In the genomic region with DNA sequence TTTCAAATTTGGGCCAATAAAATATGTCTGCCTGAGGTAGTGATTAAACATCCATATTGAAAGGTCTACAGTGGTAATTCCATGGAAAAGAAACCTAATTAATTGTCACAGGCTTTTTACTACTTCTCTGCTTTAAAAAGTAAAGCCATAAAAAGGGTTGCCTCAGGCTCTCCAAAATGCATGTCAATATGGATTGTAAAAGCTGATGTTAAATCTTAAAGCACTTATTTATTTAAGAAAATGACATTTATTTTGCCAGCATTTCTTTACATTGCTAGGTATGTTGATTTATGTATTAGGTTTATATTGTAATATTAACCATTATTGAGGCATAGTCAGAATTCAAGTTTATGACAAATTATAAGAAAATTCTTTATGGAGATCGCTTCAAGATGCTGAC, we compare ENCODE assay signal across 22 cellular contexts.
A peak's percentile ranks its signal among the peaks of the same experiment; 100 is the strongest.
DNase-seq lines count a peak whose midpoint lies in the region; ATAC-seq and TF ChIP-seq lines count a peak whose summit lies in the region.
"Had no signal": no experiment of that assay in that cellular context is flagged by ENCODE, and none has a peak within 500 bp of the region (broad histone marks: within the 10 kb centered on the region; RNA-seq: fewer than 3 reads in every experiment).

No MANE protein-coding gene starts in this region.

- H3K4me1 ChIP-seq in PC-3 (ENCODE audit: insufficient read depth, low read length) = no peaks in the 10 kb centered on the region
- H3K4me1 ChIP-seq: BE2C, BLaER1 had no signal

- H3K9ac ChIP-seq in PC-3 (ENCODE audit: low read length) = no peak overlapping the region
- H3K9ac ChIP-seq: BLaER1 had no signal

- peak overlapping the region; percentile 49 for H3K27ac ChIP-seq in 22Rv1
- H3K27ac ChIP-seq in PC-3 (ENCODE audit: low read length) = no peak overlapping the region
- H3K27ac ChIP-seq: BLaER1 had no signal

- H2AFZ ChIP-seq in PC-3 (ENCODE audit: low read length) = no peak overlapping the region

- no peaks in the 10 kb centered on the region for H3F3A ChIP-seq in PC-3 (ENCODE audit: low read length, unreplicated experiment)

- no peaks in the 10 kb centered on the region for H4K20me1 ChIP-seq in PC-3 (ENCODE audit: low read length)
- H4K20me1 ChIP-seq: BLaER1 had no signal

- intact Hi-C loops in PC-3 (cut with micrococcal nuclease) = no loop called here

- H3K9me3 ChIP-seq in PC-3 (ENCODE audit: low read length) = no peaks in the 10 kb centered on the region
- H3K9me3 ChIP-seq: BE2C, BLaER1 had no signal

- POLR2A ChIA-PET in PC-3 (lab: Charles Lee; ENCODE audit: unreplicated experiment) = no interaction called here
- POLR2A ChIA-PET in GM10248 (lab: Yijun Ruan, JAX) = no interaction called here

- H3K27me3 ChIP-seq in PC-3 (ENCODE audit: low read length) = no peaks in the 10 kb centered on the region
- H3K27me3 ChIP-seq: BE2C, BLaER1 had no signal

- CTCF ChIA-PET in PC-3 (lab: Charles Lee) = no interaction called here
- CTCF ChIA-PET in GM10248 (lab: Yijun Ruan, JAX) = no interaction called here

- no peak overlapping the region for H3K4me2 ChIP-seq in PC-3 (ENCODE audit: low read length)
- H3K4me2 ChIP-seq: BLaER1 had no signal

- ATAC-seq in PC-3 (peak; percentile 70), HG02571 (IDR thresholded peaks at IDR 0.05; ENCODE audit: unreplicated experiment) (no peak)

- H3K9me2 ChIP-seq in PC-3 (replicated peaks; ENCODE audit: low read length) = no peaks in the 10 kb centered on the region

- no peak for TF ChIP-seq CTCF in 22Rv1 (IDR thresholded peaks at IDR 0.05)
- TF ChIP-seq CTCF in LNCaP clone FGC (IDR thresholded peaks at IDR 0.05; ENCODE audit: control insufficient read depth, extremely low read depth, insufficient read depth) = no peak
- TF ChIP-seq CTCF in PC-3 (conservative IDR thresholded peaks at IDR 0.05; ENCODE audit: low read depth, low read length) = no peak
- no peak for TF ChIP-seq CTCF in GM10248 (IDR thresholded peaks at IDR 0.05; ENCODE audit: control extremely low read depth, extremely low read depth, low read depth, missing control alignments)

- DNase-seq in LNCaP clone FGC (ENCODE audit: low read depth) (peak; percentile 25), PC-3 (no peak), LoVo (ENCODE audit: low spot score) (no peak), GM10248 (ENCODE audit: extremely low spot score) (no peak)
- DNase-seq: 8988T; ACHN; BE2C; C1 segment of cervical spinal cord; CD4-positive, alpha-beta memory T cell; CD4-positive, CD25-positive, alpha-beta regulatory T cell; CD8-positive, alpha-beta memory T cell; COR-L47; DMS 273 treated with DMSO at 0.1 percent for 48 hours; DMS153; DMS53; DMS79; DND-41; EL; GDM1 had no signal

- no peaks in the 10 kb centered on the region for H3K79me2 ChIP-seq in PC-3 (ENCODE audit: low read length)

- BruUV-seq in PC-3 (replicated peaks; lab: Mats Ljungman, UMichigan) = no TSS peak

- H3K36me3 ChIP-seq in PC-3 (ENCODE audit: low read depth, low read length) = no peaks in the 10 kb centered on the region
- H3K36me3 ChIP-seq: BE2C, BLaER1 had no signal

- H3K4me3 ChIP-seq in LNCaP clone FGC (ENCODE audit: low read depth, low read length) (no peak overlapping the region), PC-3 (ENCODE audit: low read length) (no peak overlapping the region)
- H3K4me3 ChIP-seq: BLaER1 had no signal
